7 cellular contexts compared by ENCODE assay signal in the genomic region with DNA sequence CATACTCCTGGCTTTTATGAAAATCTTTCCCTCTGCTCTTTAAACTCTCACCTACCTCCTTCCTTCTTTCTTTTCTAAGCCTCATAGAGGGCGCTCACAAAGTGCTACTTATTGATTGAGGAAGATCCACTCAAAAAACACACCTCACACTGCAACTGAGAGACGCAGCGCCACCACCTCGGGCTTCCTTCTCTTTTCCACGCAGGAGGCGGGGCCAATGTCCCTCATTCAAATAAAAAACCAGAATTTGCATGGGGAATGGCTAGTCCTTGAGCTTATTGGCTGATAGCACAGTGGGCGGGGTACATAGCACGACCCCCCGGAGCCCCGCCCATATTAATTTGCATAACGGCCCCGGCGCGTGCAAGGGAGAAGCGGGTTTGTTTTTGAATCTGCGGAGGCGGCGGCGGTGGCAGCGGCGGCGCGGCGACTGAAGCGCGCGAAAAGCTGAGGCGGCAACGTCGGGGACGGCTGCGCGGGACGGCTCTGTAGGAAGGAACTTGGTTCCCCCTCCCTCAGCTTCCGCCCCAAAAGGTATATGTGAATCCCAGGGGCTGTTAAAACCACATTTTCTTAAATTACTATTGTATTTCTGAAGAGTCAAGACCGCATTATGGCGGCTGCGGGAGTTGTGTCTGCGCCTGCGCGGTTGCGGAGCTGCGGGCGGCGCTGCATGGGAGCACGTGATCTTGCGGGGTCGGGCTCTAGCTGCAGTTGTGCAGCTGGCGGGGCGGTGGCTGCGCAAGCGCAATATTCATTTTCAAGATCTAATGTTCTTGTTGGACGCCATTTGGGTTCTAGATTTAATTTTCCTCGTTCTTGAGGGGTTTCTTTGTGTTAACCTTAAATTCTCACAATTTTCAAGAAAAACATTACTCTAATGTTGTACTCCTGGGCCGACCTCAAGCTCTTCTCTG. TPM values are rescaled to one million over a fixed set of nuclear protein-coding genes. Genes with fewer than 3 reads are reported as not detected.
DNase-seq lines count a peak whose midpoint lies in the region; ATAC-seq, FAIRE-seq and TF ChIP-seq lines count a peak whose summit lies in the region.

A gene with protein sequence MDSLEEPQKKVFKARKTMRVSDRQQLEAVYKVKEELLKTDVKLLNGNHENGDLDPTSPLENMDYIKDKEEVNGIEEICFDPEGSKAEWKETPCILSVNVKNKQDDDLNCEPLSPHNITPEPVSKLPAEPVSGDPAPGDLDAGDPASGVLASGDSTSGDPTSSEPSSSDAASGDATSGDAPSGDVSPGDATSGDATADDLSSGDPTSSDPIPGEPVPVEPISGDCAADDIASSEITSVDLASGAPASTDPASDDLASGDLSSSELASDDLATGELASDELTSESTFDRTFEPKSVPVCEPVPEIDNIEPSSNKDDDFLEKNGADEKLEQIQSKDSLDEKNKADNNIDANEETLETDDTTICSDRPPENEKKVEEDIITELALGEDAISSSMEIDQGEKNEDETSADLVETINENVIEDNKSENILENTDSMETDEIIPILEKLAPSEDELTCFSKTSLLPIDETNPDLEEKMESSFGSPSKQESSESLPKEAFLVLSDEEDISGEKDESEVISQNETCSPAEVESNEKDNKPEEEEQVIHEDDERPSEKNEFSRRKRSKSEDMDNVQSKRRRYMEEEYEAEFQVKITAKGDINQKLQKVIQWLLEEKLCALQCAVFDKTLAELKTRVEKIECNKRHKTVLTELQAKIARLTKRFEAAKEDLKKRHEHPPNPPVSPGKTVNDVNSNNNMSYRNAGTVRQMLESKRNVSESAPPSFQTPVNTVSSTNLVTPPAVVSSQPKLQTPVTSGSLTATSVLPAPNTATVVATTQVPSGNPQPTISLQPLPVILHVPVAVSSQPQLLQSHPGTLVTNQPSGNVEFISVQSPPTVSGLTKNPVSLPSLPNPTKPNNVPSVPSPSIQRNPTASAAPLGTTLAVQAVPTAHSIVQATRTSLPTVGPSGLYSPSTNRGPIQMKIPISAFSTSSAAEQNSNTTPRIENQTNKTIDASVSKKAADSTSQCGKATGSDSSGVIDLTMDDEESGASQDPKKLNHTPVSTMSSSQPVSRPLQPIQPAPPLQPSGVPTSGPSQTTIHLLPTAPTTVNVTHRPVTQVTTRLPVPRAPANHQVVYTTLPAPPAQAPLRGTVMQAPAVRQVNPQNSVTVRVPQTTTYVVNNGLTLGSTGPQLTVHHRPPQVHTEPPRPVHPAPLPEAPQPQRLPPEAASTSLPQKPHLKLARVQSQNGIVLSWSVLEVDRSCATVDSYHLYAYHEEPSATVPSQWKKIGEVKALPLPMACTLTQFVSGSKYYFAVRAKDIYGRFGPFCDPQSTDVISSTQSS (plus strand): TSS at position 389 of the 917 bp plus-strand sequence. CDS start 58,234 bp downstream, outside the sequence.

- WGBS in body of pancreas, 2 donors, result 0 to 1% methylated on average over 16 to 55 of the region's 55 CpGs

- peaks cover 3% of the 10 kb centered on the region for H3K4me1 ChIP-seq in body of pancreas

- DNase-seq in NCI-H2081 (lab: John Stamatoyannopoulos, UW), result peak; percentile 95
- DNase-seq in body of pancreas, result peak; percentile 95 to 99 (median 98)
- DNase-seq in iPS DF 19.7 (ENCODE audit: low read depth, low spot score), result peak; percentile 89
- peak; percentile 97 for DNase-seq in sciatic nerve (ENCODE audit: low spot score)

- TF ChIP-seq CTCF in body of pancreas (IDR thresholded peaks at IDR 0.05), result peak in 4 of 7 experiments; percentile 25 to 37 (median 36)

- ATAC-seq in GM18505 (IDR thresholded peaks at IDR 0.05; ENCODE audit: unreplicated experiment) (peak; percentile 65), HG02970 (IDR thresholded peaks at IDR 0.05; ENCODE audit: low FRiP score, unreplicated experiment) (peak; percentile 57), body of pancreas (peak; percentile 96), sciatic nerve (peak; percentile 98)

- no peaks in the 10 kb centered on the region for H3K27me3 ChIP-seq in body of pancreas

- H3K9me3 ChIP-seq in body of pancreas, result no peaks in the 10 kb centered on the region

- H3K4me3 ChIP-seq in body of pancreas, result peak within 1 kb of the TSS; percentile 56 to 77

- peak; percentile 86 for FAIRE-seq in TTC549 (lab: Jason Lieb, UNC)

- peak within 1 kb of the TSS; percentile 96 to 99 (median 98) for H3K27ac ChIP-seq in body of pancreas

- TF ChIP-seq POLR2A in GM18505 (IDR thresholded peaks at IDR 0.05; ENCODE audit: borderline replicate concordance, extremely low read depth, insufficient read depth, insufficient read length), result peak; percentile 74
- peak in 2 of 3 donors; percentile 78 to 86 for TF ChIP-seq POLR2A in body of pancreas (IDR thresholded peaks at IDR 0.05)

- no peaks in the 10 kb centered on the region for H3K36me3 ChIP-seq in body of pancreas (replicated peaks in 1 of 2; ENCODE audit: insufficient read depth in 1 of 2, low read depth in 2 of 2)

- intact Hi-C loops in body of pancreas (cut with DNase I) (no loop called here), sciatic nerve (cut with DNase I) (loop anchor here (10.0 kb wide), 1 partner anchor 121 kb away; no protein-coding TSS in a partner anchor)

RNA-seq across cellular contexts. Expression of the gene that starts here (rescaled TPM):
- total RNA-seq in body of pancreas, result 10 to 100 TPM; 37.6 to 80.8 TPM
- 91.8 TPM for total RNA-seq in sciatic nerve

Comparison
In these comparisons a context has a peak if more than half of its experiments do, and no peak if none do; other contexts are left out.
1. Peak in every context shown above with its lines: DNase-seq, ATAC-seq, H3K4me3 ChIP-seq and H3K27ac ChIP-seq.